Comparison of ENCODE assay signal across 22 cellular contexts in genomic region chr2:11481426-11481788, GRCh38. TPM values are rescaled to one million over a fixed set of nuclear protein-coding genes. Genes with fewer than 3 reads are reported as not detected.
DNase-seq lines count a peak whose midpoint lies in the region; ATAC-seq and TF ChIP-seq lines count a peak whose summit lies in the region.
"Had no signal": no experiment of that assay in that cellular context is flagged by ENCODE, and none has a peak within 500 bp of the region (broad histone marks: within the 10 kb centered on the region; RNA-seq: fewer than 3 reads in every experiment).

No MANE protein-coding gene starts in this region.

- H3K9me3 Mint-ChIP-seq in natural killer cell treated with Interleukin-12 subunit alpha and Interleukin-12 subunit beta and Interleukin-15 and Interleukin-18, amount 100 ng/mL, for 72 hours, result no peaks in the 10 kb centered on the region
- H3K9me3 Mint-ChIP-seq in natural killer cell, result no peaks in the 10 kb centered on the region
- H3K9me3 Mint-ChIP-seq in neural progenitor cell, result peaks cover 4% of the 10 kb centered on the region
- H3K9me3 Mint-ChIP-seq: activated T-cell treated with anti-CD3 and anti-CD28 coated beads, Interleukin-2, amount 50 U/mL, for 24 hours; stimulated activated naive CD8-positive, alpha-beta T cell treated with anti-CD3 and anti-CD28 coated beads, Interleukin-15, amount 100 ng/mL, for 72 hours had no signal

- WGBS in iPS DF 6.9 (ENCODE audit: insufficient coverage, insufficient read length), result no CpG with 5 or more reads among the region's 6 CpGs

- TF ChIP-seq POLR2A in vagina (IDR thresholded peaks at IDR 0.05), result no peak

- H3K36me3 Mint-ChIP-seq in natural killer cell treated with Interleukin-12 subunit alpha and Interleukin-12 subunit beta and Interleukin-15 and Interleukin-18, amount 100 ng/mL, for 72 hours, result no peaks in the 10 kb centered on the region
- no peaks in the 10 kb centered on the region for H3K36me3 Mint-ChIP-seq in natural killer cell
- H3K36me3 Mint-ChIP-seq in neural progenitor cell, result peaks cover 23% of the 10 kb centered on the region

- intact Hi-C loops in natural killer cell (cut with micrococcal nuclease), result no loop called here
- intact Hi-C loops in vagina (cut with DNase I), result loop anchor here (5.0 kb wide), 1 partner anchor 296 kb away; no protein-coding TSS in a partner anchor

- TF ChIP-seq CTCF in natural killer cell (IDR thresholded peaks at IDR 0.05), result no peak
- TF ChIP-seq CTCF in neural progenitor cell (IDR thresholded peaks at IDR 0.05), result no peak
- TF ChIP-seq CTCF in vagina (IDR thresholded peaks at IDR 0.05), result no peak

- DNase-seq in natural killer cell treated with Interleukin-12 subunit alpha and Interleukin-12 subunit beta and Interleukin-15 and Interleukin-18, amount 100 ng/mL, for 72 hours (ENCODE audit: low spot score), result no peak
- DNase-seq in natural killer cell, result no peak
- DNase-seq in iPS DF 6.9 (ENCODE audit: low read depth, low spot score), result no peak
- DNase-seq in neural progenitor cell (ENCODE audit: low spot score), result peak; percentile 28
- no peak for DNase-seq in vagina (ENCODE audit: extremely low spot score in 2 of 2)
- DNase-seq in mesenteric fat pad (ENCODE audit: low spot score), result no peak
- DNase-seq in effector CD8-positive, alpha-beta T cell (lab: John Stamatoyannopoulos, UW), result no peak
- DNase-seq: 8988T; activated CD8-positive, alpha-beta T cell treated with anti-CD3 and anti-CD28 coated beads, Interleukin-2, amount 10 ng/mL, durations not matched to agents 7 days and 5 days; activated naive CD4-positive, alpha-beta T cell treated with anti-CD3 and anti-CD28 coated beads, Interleukin-2, amount 50 U/mL, for 16 hours; activated T-cell treated with anti-CD3 and anti-CD28 coated beads, Interleukin-2, amount 50 U/mL, for 24 hours; aorta; COR-L47; HCEC 1CT; NCI-H1105 treated with DMSO at 0.1 percent for 48 hours; NCI-H510A; RPMI8226; stimulated activated CD4-positive, alpha-beta T cell treated with anti-CD3 and anti-CD28 coated beads, Interleukin-4, amount 100 ng/mL, for 1 hour; stimulated activated naive CD8-positive, alpha-beta T cell treated with anti-CD3 and anti-CD28 coated beads, Interleukin-15, amount 100 ng/mL, for 72 hours had no signal

- no peaks in the 10 kb centered on the region; the same call in none of the 2 replicates for H3K4me1 ChIP-seq in iPS DF 6.9 (ENCODE audit: control insufficient read depth, insufficient read depth, low read length)
- H3K4me1 ChIP-seq in neural progenitor cell, result peaks cover 35% of the 10 kb centered on the region
- peaks cover 27% of the 10 kb centered on the region for H3K4me1 ChIP-seq in vagina

- H3K9ac ChIP-seq in neural progenitor cell, result no peak overlapping the region

- peaks cover 5 to 6% of the 10 kb centered on the region in 2 donors for H3K4me1 Mint-ChIP-seq in natural killer cell treated with Interleukin-12 subunit alpha and Interleukin-12 subunit beta and Interleukin-15 and Interleukin-18, amount 100 ng/mL, for 72 hours (ENCODE audit: low read depth in 2 of 2)
- peaks cover 0 to 7% of the 10 kb centered on the region in 2 donors for H3K4me1 Mint-ChIP-seq in natural killer cell
- H3K4me1 Mint-ChIP-seq in neural progenitor cell, result peaks cover 61% of the 10 kb centered on the region

- H2AFZ ChIP-seq in neural progenitor cell (replicated peaks), result peak overlapping the region; percentile 83

- peak overlapping the region; percentile 94 for H3K4me2 ChIP-seq in neural progenitor cell

- H3K27me3 Mint-ChIP-seq in natural killer cell treated with Interleukin-12 subunit alpha and Interleukin-12 subunit beta and Interleukin-15 and Interleukin-18, amount 100 ng/mL, for 72 hours, result peaks cover 39 to 46% of the 10 kb centered on the region in 2 donors
- H3K27me3 Mint-ChIP-seq in natural killer cell (ENCODE audit: low read depth in 2 of 2) (peaks cover 38 to 54% of the 10 kb centered on the region in 2 donors), neural progenitor cell (ENCODE audit: insufficient read depth, low read depth) (peaks cover 9% of the 10 kb centered on the region)

- ATAC-seq in natural killer cell treated with Interleukin-12 subunit alpha and Interleukin-12 subunit beta and Interleukin-15 and Interleukin-18, amount 100 ng/mL, for 72 hours, result no peak
- ATAC-seq in natural killer cell, result no peak
- ATAC-seq in GM21825 (IDR thresholded peaks at IDR 0.05; ENCODE audit: unreplicated experiment), result no peak
- ATAC-seq: activated CD8-positive, alpha-beta T cell treated with anti-CD3 and anti-CD28 coated beads, Interleukin-2, amount 10 ng/mL, durations not matched to agents 7 days and 5 days had no signal

- H3K9me3 ChIP-seq in iPS DF 6.9 (ENCODE audit: control insufficient read depth, insufficient read depth, low read length), result no peaks in the 10 kb centered on the region
- H3K9me3 ChIP-seq in neural progenitor cell (ENCODE audit: low read depth), result no peaks in the 10 kb centered on the region
- H3K9me3 ChIP-seq in vagina, result no peaks in the 10 kb centered on the region
- H3K9me3 ChIP-seq: esophagus muscularis mucosa, prostate gland had no signal

- H4K20me1 ChIP-seq in neural progenitor cell (ENCODE audit: low read depth), result peaks cover 9% of the 10 kb centered on the region

- no peak overlapping the region for H3K27ac Mint-ChIP-seq in natural killer cell treated with Interleukin-12 subunit alpha and Interleukin-12 subunit beta and Interleukin-15 and Interleukin-18, amount 100 ng/mL, for 72 hours
- no peak overlapping the region for H3K27ac Mint-ChIP-seq in natural killer cell
- peak overlapping the region; percentile 93 for H3K27ac Mint-ChIP-seq in neural progenitor cell
- H3K27ac Mint-ChIP-seq: activated CD8-positive, alpha-beta T cell treated with anti-CD3 and anti-CD28 coated beads, Interleukin-2, amount 10 ng/mL, durations not matched to agents 7 days and 5 days; activated T-cell treated with anti-CD3 and anti-CD28 coated beads, Interleukin-2, amount 50 U/mL, for 24 hours; stimulated activated naive CD8-positive, alpha-beta T cell treated with anti-CD3 and anti-CD28 coated beads, Interleukin-15, amount 100 ng/mL, for 72 hours had no signal

- H3K27ac ChIP-seq in iPS DF 6.9 (ENCODE audit: low read length) (no peak overlapping the region), neural progenitor cell (no peak overlapping the region), vagina (peak overlapping the region; percentile 86)

- H3K4me3 ChIP-seq in iPS DF 6.9 (ENCODE audit: low read length) (peak overlapping the region; percentile 77; the same call in 1 of the 2 replicates), neural progenitor cell (peak overlapping the region; percentile 84), vagina (no peak overlapping the region)
- H3K4me3 ChIP-seq: prostate gland had no signal

- no peaks in the 10 kb centered on the region; the same call in 1 of the 2 replicates for H3K27me3 ChIP-seq in iPS DF 6.9 (ENCODE audit: control insufficient read depth, insufficient read depth, low read length)
- H3K27me3 ChIP-seq in neural progenitor cell, result peaks cover 28% of the 10 kb centered on the region
- H3K27me3 ChIP-seq in vagina, result no peaks in the 10 kb centered on the region

- peak overlapping the region; percentile 21 for H3K4me3 Mint-ChIP-seq in natural killer cell treated with Interleukin-12 subunit alpha and Interleukin-12 subunit beta and Interleukin-15 and Interleukin-18, amount 100 ng/mL, for 72 hours
- H3K4me3 Mint-ChIP-seq in natural killer cell, result no peak overlapping the region
- peak overlapping the region; percentile 87 for H3K4me3 Mint-ChIP-seq in neural progenitor cell
- H3K4me3 Mint-ChIP-seq: activated CD8-positive, alpha-beta T cell treated with anti-CD3 and anti-CD28 coated beads, Interleukin-2, amount 10 ng/mL, durations not matched to agents 7 days and 5 days; activated T-cell treated with anti-CD3 and anti-CD28 coated beads, Interleukin-2, amount 50 U/mL, for 24 hours had no signal

- peaks cover 33% of the 10 kb centered on the region for H3K79me2 ChIP-seq in neural progenitor cell (ENCODE audit: low read depth)

- H3K36me3 ChIP-seq in iPS DF 6.9 (ENCODE audit: control insufficient read depth, insufficient read depth, low read length) (no peaks in the 10 kb centered on the region), neural progenitor cell (no peaks in the 10 kb centered on the region), vagina (no peaks in the 10 kb centered on the region)
- H3K36me3 ChIP-seq: esophagus muscularis mucosa, prostate gland had no signal

- H3F3A ChIP-seq in neural progenitor cell (ENCODE audit: low read depth), result peaks cover 36% of the 10 kb centered on the region

RNA-seq across cellular contexts. Expression of gene E2F6, which starts 15.4 kb away (rescaled TPM):
- total RNA-seq in natural killer cell treated with Interleukin-12 subunit alpha and Interleukin-12 subunit beta and Interleukin-15 and Interleukin-18, amount 100 ng/mL, for 72 hours, result 10 to 100 TPM; 10.8 to 11.6 TPM
- total RNA-seq in natural killer cell, result 1 to 10 TPM; 4.6 to 9.6 (median 8.3) TPM
- total RNA-seq in neural progenitor cell (ENCODE audit: low replicate concordance), result 29.4 and 36.3 TPM in 2 replicates
- total RNA-seq in vagina, result 9.1 TPM
- 22.5 TPM for total RNA-seq in mesenteric fat pad

RNA-seq across cellular contexts. Expression of gene GREB1, which starts 52.4 kb away (rescaled TPM):
- total RNA-seq in natural killer cell treated with Interleukin-12 subunit alpha and Interleukin-12 subunit beta and Interleukin-15 and Interleukin-18, amount 100 ng/mL, for 72 hours, result 1 to 10 TPM; 1.1 to 2.2 TPM
- total RNA-seq in natural killer cell (1 to 10 TPM in 2 of 3 donors, under 1 TPM in 1; 0.85 to 2.5 (median 2.4) TPM), neural progenitor cell (ENCODE audit: low replicate concordance) (30.8 and 33.2 TPM in 2 replicates), vagina (35.4 TPM), mesenteric fat pad (3.8 TPM)

Comparison
In these comparisons a context has a peak if more than half of its experiments do, and no peak if none do; other contexts are left out.
1. H3K4me3 ChIP-seq: peak in iPS DF 6.9 (single experiment) and neural progenitor cell (single experiment); none in vagina (0 of 2).